In genomic region chr7:88069093-88069492, GRCh38 we compare ENCODE assay signal across 3 cellular contexts.
TF ChIP-seq lines count a peak whose summit lies in the region.

No MANE protein-coding gene starts in this region.

TF ChIP-seq in HepG2, 621 proteins besides CTCF, POLR2A, EP300 and RAD21:
- TF ChIP-seq MEIS2 (CRISPR knock-in tag; IDR thresholded peaks at IDR 0.05): no peak
- TF ChIP-seq ZNF768 (CRISPR knock-in tag; IDR thresholded peaks at IDR 0.05): no peak
- TF ChIP-seq ZNF773 (CRISPR knock-in tag; IDR thresholded peaks at IDR 0.05; ENCODE audit: borderline replicate concordance): no peak
- peak; percentile 73 for TF ChIP-seq MAFF (IDR thresholded peaks at IDR 0.05; ENCODE audit: low read depth, low read length)
- no peak for TF ChIP-seq NCOA5 (CRISPR knock-in tag; IDR thresholded peaks at IDR 0.05)
- no peak for TF ChIP-seq YEATS2 (CRISPR knock-in tag; IDR thresholded peaks at IDR 0.05; ENCODE audit: borderline replicate concordance)
- no peak for TF ChIP-seq ZNF124 (CRISPR knock-in tag; IDR thresholded peaks at IDR 0.05)
- TF ChIP-seq KLF6 (CRISPR knock-in tag; IDR thresholded peaks at IDR 0.05): no peak
- TF ChIP-seq MAFK (conservative IDR thresholded peaks at IDR 0.05 in 1 of 2, IDR thresholded peaks at IDR 0.05 in 1 of 2; ENCODE audit: low read length in 2 of 2): peak; percentile 77 to 86

TF ChIP-seq in IMR-90, 13 proteins besides CTCF, POLR2A, EP300 and RAD21:
- TF ChIP-seq FOS (IDR thresholded peaks at IDR 0.05; ENCODE audit: low read depth, low read length): no peak
- TF ChIP-seq NFE2L2 (IDR thresholded peaks at IDR 0.05; ENCODE audit: low read depth, low read length): no peak
- TF ChIP-seq, protein P1, sequence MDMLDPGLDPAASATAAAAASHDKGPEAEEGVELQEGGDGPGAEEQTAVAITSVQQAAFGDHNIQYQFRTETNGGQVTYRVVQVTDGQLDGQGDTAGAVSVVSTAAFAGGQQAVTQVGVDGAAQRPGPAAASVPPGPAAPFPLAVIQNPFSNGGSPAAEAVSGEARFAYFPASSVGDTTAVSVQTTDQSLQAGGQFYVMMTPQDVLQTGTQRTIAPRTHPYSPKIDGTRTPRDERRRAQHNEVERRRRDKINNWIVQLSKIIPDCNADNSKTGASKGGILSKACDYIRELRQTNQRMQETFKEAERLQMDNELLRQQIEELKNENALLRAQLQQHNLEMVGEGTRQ (IDR thresholded peaks at IDR 0.05; ENCODE audit: low read depth, low read length): no peak
- no peak for TF ChIP-seq MXI1 (IDR thresholded peaks at IDR 0.05; ENCODE audit: borderline replicate concordance, low read depth, low read length)
- TF ChIP-seq BHLHE40 (IDR thresholded peaks at IDR 0.05; ENCODE audit: low read depth, low read length): no peak
- TF ChIP-seq MAFK (IDR thresholded peaks at IDR 0.05; ENCODE audit: low read depth, low read length): peak; percentile 55
- TF ChIP-seq RFX5 (IDR thresholded peaks at IDR 0.05; ENCODE audit: low read depth, low read length): no peak
- TF ChIP-seq SMC3 (IDR thresholded peaks at IDR 0.05; ENCODE audit: low read depth, low read length): no peak
- TF ChIP-seq, protein P2, sequence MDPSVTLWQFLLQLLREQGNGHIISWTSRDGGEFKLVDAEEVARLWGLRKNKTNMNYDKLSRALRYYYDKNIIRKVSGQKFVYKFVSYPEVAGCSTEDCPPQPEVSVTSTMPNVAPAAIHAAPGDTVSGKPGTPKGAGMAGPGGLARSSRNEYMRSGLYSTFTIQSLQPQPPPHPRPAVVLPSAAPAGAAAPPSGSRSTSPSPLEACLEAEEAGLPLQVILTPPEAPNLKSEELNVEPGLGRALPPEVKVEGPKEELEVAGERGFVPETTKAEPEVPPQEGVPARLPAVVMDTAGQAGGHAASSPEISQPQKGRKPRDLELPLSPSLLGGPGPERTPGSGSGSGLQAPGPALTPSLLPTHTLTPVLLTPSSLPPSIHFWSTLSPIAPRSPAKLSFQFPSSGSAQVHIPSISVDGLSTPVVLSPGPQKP (IDR thresholded peaks at IDR 0.05; ENCODE audit: borderline replicate concordance, low read depth, low read length): no peak

TF ChIP-seq in H1, 55 proteins besides CTCF, POLR2A, EP300 and RAD21:
- TF ChIP-seq SUZ12 (IDR thresholded peaks at IDR 0.05; ENCODE audit: low read length) (no peak), POLR2AphosphoS5 (IDR thresholded peaks at IDR 0.05; ENCODE audit: low read depth, low read length) (no peak), GTF2F1 (IDR thresholded peaks at IDR 0.05; ENCODE audit: borderline replicate concordance, low read depth, low read length) (no peak), RBBP5 (IDR thresholded peaks at IDR 0.05; ENCODE audit: borderline replicate concordance, low read depth, low read length) (no peak), KDM5A (IDR thresholded peaks at IDR 0.05; ENCODE audit: low read length) (no peak)
